1 cellular context compared by ENCODE assay signal in genomic region chr22:50546326-50547230, GRCh38.
TF ChIP-seq lines count a peak whose summit lies in the region.

No MANE protein-coding gene starts in this region.

TF ChIP-seq in SK-N-SH, 30 proteins besides CTCF, POLR2A, EP300 and RAD21 (continued from another document):
- TF ChIP-seq IRF3 (IDR thresholded peaks at IDR 0.05; ENCODE audit: low read depth, low read length) = no peak
